1 cellular context compared by ENCODE assay signal in the genomic region with DNA sequence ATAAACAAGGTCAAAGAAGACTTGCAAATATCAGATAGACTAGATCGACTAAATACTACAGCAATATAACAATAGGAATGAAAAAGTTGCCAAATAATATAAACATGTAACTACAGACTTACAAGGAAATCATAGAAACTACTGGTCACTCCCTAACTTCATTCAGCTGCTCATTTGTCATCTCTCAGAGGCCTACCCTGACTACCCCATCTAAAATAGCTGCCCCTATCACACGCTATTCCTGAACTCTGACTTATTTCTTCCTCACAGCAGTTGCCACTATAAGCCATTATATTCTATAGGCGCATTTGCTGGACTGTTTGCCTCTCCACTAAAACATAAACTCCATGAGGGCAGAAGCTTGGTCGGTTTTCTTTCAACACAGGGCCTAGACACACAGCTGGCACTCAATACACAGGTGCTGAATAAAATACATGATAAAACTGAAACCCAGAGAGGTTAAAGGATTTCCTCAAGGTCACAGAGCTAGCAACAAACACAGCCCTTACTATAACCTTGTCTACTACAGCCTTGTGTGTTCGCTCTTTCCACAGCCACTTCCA.
TF ChIP-seq lines count a peak whose summit lies in the region.

No MANE protein-coding gene starts in this region.

TF ChIP-seq in HepG2, 621 proteins besides CTCF, POLR2A, EP300 and RAD21:
- TF ChIP-seq SOX6 (IDR thresholded peaks at IDR 0.05) (no peak), SOX6 (CRISPR knock-in tag; IDR thresholded peaks at IDR 0.05) (no peak), FOXJ3 (CRISPR knock-in tag; IDR thresholded peaks at IDR 0.05; ENCODE audit: borderline replicate concordance) (0 out of 2 replicates have a peak, but pooled peaks have one; percentile 10)
